Comparison of ENCODE assay signal across 21 cellular contexts in the genomic region with DNA sequence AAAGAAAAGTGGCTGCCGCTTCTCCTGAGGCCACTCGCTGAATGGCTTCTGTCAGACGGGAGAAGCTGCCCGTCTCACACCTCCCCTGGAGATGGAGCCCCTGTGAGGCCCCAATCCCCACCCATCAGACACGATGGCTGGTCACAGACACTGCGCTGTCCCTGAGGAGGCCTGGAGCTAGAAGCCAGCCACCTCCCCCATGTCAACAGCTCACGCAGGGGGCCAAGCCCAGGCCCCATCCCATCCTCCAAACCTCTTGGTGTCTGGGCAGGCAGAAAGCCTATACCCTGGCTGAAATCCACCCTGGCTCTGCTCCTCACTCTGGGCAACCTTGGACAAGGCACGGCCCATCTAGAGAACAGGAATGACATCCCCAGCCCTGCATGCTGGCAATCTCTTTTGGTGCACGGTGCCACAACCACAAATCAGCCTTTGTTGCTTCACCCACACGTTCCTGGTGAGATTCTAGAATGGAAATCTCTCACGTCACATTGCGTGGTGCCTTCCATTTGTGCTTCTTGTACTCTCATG.
"Had no signal": no experiment of that assay in that cellular context is flagged by ENCODE, and none has a peak within 500 bp of the region (broad histone marks: within the 10 kb centered on the region; RNA-seq: fewer than 3 reads in every experiment).

No MANE protein-coding gene starts in this region.

- H3K4me1 ChIP-seq: right lobe of liver had no signal

- H3K27me3 ChIP-seq: dorsolateral prefrontal cortex, neutrophil, right lobe of liver, spleen, testis, tibial nerve, upper lobe of right lung, vagina had no signal

- H3K27ac ChIP-seq: dorsolateral prefrontal cortex, left ventricle myocardium inferior, lower lobe of right lung, neutrophil, right lobe of liver, spleen, testis, upper lobe of right lung, vagina had no signal

- H3K4me3 ChIP-seq: dorsolateral prefrontal cortex, left ventricle myocardium inferior, lower lobe of right lung, right lobe of liver, spleen, testis, tibial nerve, upper lobe of right lung, vagina had no signal

- H3K9me3 Mint-ChIP-seq: mesothelial cell of epicardium had no signal

- H3K4me1 Mint-ChIP-seq: memory B cell; stimulated activated naive B cell treated with anti-CD40 and anti-IgM and Interleukin-4, amounts not matched to agents 10 μg/mL and 1 μg/mL and 100 μg/mL, for 72 hours; stimulated activated naive CD8-positive, alpha-beta T cell treated with anti-CD3 and anti-CD28 coated beads, Interleukin-15, amount 100 ng/mL, for 72 hours had no signal

- H3K9me3 ChIP-seq: left ventricle myocardium inferior, lower lobe of right lung, neutrophil, right lobe of liver, spleen, testis, tibial nerve, upper lobe of right lung, vagina had no signal

- H3K4me3 Mint-ChIP-seq: memory B cell; mesothelial cell of epicardium; nephron; stimulated activated naive B cell treated with anti-CD40 and anti-IgM and Interleukin-4, amounts not matched to agents 10 μg/mL and 1 μg/mL and 100 μg/mL, for 72 hours; stimulated activated naive CD8-positive, alpha-beta T cell treated with anti-CD3 and anti-CD28 coated beads, Interleukin-15, amount 100 ng/mL, for 72 hours had no signal

- H3K36me3 ChIP-seq: left ventricle myocardium inferior, lower lobe of right lung, neutrophil, right lobe of liver, spleen, tibial nerve, upper lobe of right lung, vagina had no signal

- DNase-seq: cortex of kidney; dorsolateral prefrontal cortex; effector CD8-positive, alpha-beta T cell; foreskin melanocyte; islet precursor cell; left ventricle myocardium inferior; lower lobe of right lung; right lobe of liver; spleen; stimulated activated CD4-positive, alpha-beta T cell treated with anti-CD3 and anti-CD28 coated beads, Interleukin-2, amount 100 ng/mL, for 24 hours; stimulated activated CD4-positive, alpha-beta T cell treated with anti-CD3 and anti-CD28 coated beads, Interleukin-4, amount 100 ng/mL, for 4 hours; stimulated activated naive B cell treated with anti-CD40 and anti-IgM and Interleukin-4, amounts not matched to agents 10 μg/mL and 1 μg/mL and 100 μg/mL, for 72 hours; stimulated activated naive CD8-positive, alpha-beta T cell treated with anti-CD3 and anti-CD28 coated beads, Interleukin-15, amount 100 ng/mL, for 72 hours; testis; upper lobe of right lung had no signal

- H3K27ac Mint-ChIP-seq: memory B cell; mesothelial cell of epicardium; nephron; stimulated activated naive B cell treated with anti-CD40 and anti-IgM and Interleukin-4, amounts not matched to agents 10 μg/mL and 1 μg/mL and 100 μg/mL, for 72 hours; stimulated activated naive CD8-positive, alpha-beta T cell treated with anti-CD3 and anti-CD28 coated beads, Interleukin-15, amount 100 ng/mL, for 72 hours had no signal

- H3K36me3 Mint-ChIP-seq: memory B cell; mesothelial cell of epicardium; stimulated activated naive B cell treated with anti-CD40 and anti-IgM and Interleukin-4, amounts not matched to agents 10 μg/mL and 1 μg/mL and 100 μg/mL, for 72 hours had no signal

- ATAC-seq: lower lobe of right lung; right lobe of liver; stimulated activated naive B cell treated with anti-CD40 and anti-IgM and Interleukin-4, amounts not matched to agents 10 μg/mL and 1 μg/mL and 100 μg/mL, for 72 hours; stimulated activated naive CD8-positive, alpha-beta T cell treated with anti-CD3 and anti-CD28 coated beads, Interleukin-15, amount 100 ng/mL, for 72 hours; upper lobe of right lung had no signal

- H3K27me3 Mint-ChIP-seq: stimulated activated naive CD8-positive, alpha-beta T cell treated with anti-CD3 and anti-CD28 coated beads, Interleukin-15, amount 100 ng/mL, for 72 hours had no signal
